9 cellular contexts compared by ENCODE assay signal in genomic region chr16:77307764-77308561, GRCh38.
DNase-seq lines count a peak whose midpoint lies in the region; ATAC-seq and TF ChIP-seq lines count a peak whose summit lies in the region.
"Had no signal": no experiment of that assay in that cellular context is flagged by ENCODE, and none has a peak within 500 bp of the region (broad histone marks: within the 10 kb centered on the region; RNA-seq: fewer than 3 reads in every experiment).

No MANE protein-coding gene starts in this region.

- H3K23ac ChIP-seq in mesendoderm (ENCODE audit: low read length) = no peak overlapping the region

- no peak overlapping the region for H2BK5ac ChIP-seq in mesendoderm (ENCODE audit: low read length)

- no peaks in the 10 kb centered on the region for H3K36me3 Mint-ChIP-seq in activated naive CD8-positive, alpha-beta T cell treated with anti-CD3 and anti-CD28 coated beads for 36 hours
- H3K36me3 Mint-ChIP-seq in CD4-positive, alpha-beta T cell (ENCODE audit: low read depth) = no peaks in the 10 kb centered on the region

- no peak overlapping the region for H4K5ac ChIP-seq in mesendoderm (ENCODE audit: low read length)

- intact Hi-C loops in body of pancreas (cut with DNase I) = no loop called here
- intact Hi-C loops in left colon (cut with DNase I, micrococcal nuclease) = no loop called here
- intact Hi-C loops in CD4-positive, alpha-beta T cell (cut with DNase I, micrococcal nuclease) = no loop called here

- POLR2A ChIA-PET in CD4-positive, alpha-beta T cell (lab: Charles Lee) = no interaction called here

- H2BK120ac ChIP-seq in mesendoderm (ENCODE audit: low read depth, low read length) = no peak overlapping the region

- no peaks in the 10 kb centered on the region for H3K79me2 ChIP-seq in mesendoderm (ENCODE audit: control insufficient read depth, insufficient read depth, low read length)

- no peak overlapping the region for H3K4ac ChIP-seq in mesendoderm (ENCODE audit: low read depth, low read length)

- TF ChIP-seq CTCF in body of pancreas (IDR thresholded peaks at IDR 0.05) = no peak
- TF ChIP-seq CTCF in CD4-positive, alpha-beta T cell (IDR thresholded peaks at IDR 0.05) = no peak

- H3K9me3 ChIP-seq in body of pancreas = no peaks in the 10 kb centered on the region
- no peaks in the 10 kb centered on the region for H3K9me3 ChIP-seq in CD4-positive, alpha-beta T cell (ENCODE audit: control insufficient read depth, low read length)

- H3K36me3 ChIP-seq in mesendoderm (ENCODE audit: control insufficient read depth, insufficient read depth, low read length) (no peaks in the 10 kb centered on the region), body of pancreas (replicated peaks in 1 of 2; ENCODE audit: insufficient read depth in 1 of 2, low read depth in 2 of 2) (no peaks in the 10 kb centered on the region)

- H3K4me1 ChIP-seq in mesendoderm (ENCODE audit: control insufficient read depth, low read depth, low read length) (no peaks in the 10 kb centered on the region), body of pancreas (no peaks in the 10 kb centered on the region)

- H3K4me2 ChIP-seq in mesendoderm (ENCODE audit: low read length) = no peak overlapping the region

- peaks cover 2% of the 10 kb centered on the region for H3K27me3 Mint-ChIP-seq in activated naive CD8-positive, alpha-beta T cell treated with anti-CD3 and anti-CD28 coated beads for 36 hours
- H3K27me3 Mint-ChIP-seq in CD4-positive, alpha-beta T cell = no peaks in the 10 kb centered on the region

- DNase-seq in Daoy (ENCODE audit: low read depth) (peak; percentile 80), HPDE6-E6E7 (ENCODE audit: extremely low spot score) (peak; percentile 84), mesendoderm (peak; percentile 11), body of pancreas (no peak), left colon (no peak), NCI-H1105 treated with DMSO at 0.1 percent for 48 hours (lab: John Stamatoyannopoulos, UW) (no peak)
- peak; percentile 8 for DNase-seq in activated naive CD8-positive, alpha-beta T cell treated with anti-CD3 and anti-CD28 coated beads for 36 hours
- DNase-seq in CD4-positive, alpha-beta T cell = no peak
- DNase-seq: anterior cingulate cortex had no signal

- no peak overlapping the region for H3K56ac ChIP-seq in mesendoderm (ENCODE audit: low read length)

- CTCF ChIA-PET in CD4-positive, alpha-beta T cell (lab: Charles Lee) = no interaction called here

- WGBS in mesendoderm (ENCODE audit: extremely low coverage, insufficient coverage, low lambda C conversion rate) = no CpG with 5 or more reads among the region's 4 CpGs
- 39 to 52% methylated on average over 4 of the region's 4 CpGs for WGBS in body of pancreas, 2 donors

- H3K27ac ChIP-seq in mesendoderm (ENCODE audit: low read depth, low read length) (no peak overlapping the region), body of pancreas (no peak overlapping the region)
- no peak overlapping the region for H3K27ac ChIP-seq in CD4-positive, alpha-beta T cell (ENCODE audit: low read depth, low read length)

- no peak overlapping the region for H3K4me3 Mint-ChIP-seq in activated naive CD8-positive, alpha-beta T cell treated with anti-CD3 and anti-CD28 coated beads for 36 hours
- H3K4me3 Mint-ChIP-seq in CD4-positive, alpha-beta T cell = no peak overlapping the region

- H3K4me3 ChIP-seq in mesendoderm (ENCODE audit: low read length) (no peak overlapping the region), body of pancreas (no peak overlapping the region)

- ATAC-seq in body of pancreas (no peak), left colon (no peak)
- ATAC-seq in CD4-positive, alpha-beta T cell (ENCODE audit: poor library complexity) = no peak

- H3K9me3 Mint-ChIP-seq in activated naive CD8-positive, alpha-beta T cell treated with anti-CD3 and anti-CD28 coated beads for 36 hours = no peaks in the 10 kb centered on the region
- H3K9me3 Mint-ChIP-seq in CD4-positive, alpha-beta T cell = no peaks in the 10 kb centered on the region

- no peak overlapping the region for H4K8ac ChIP-seq in mesendoderm (ENCODE audit: low read depth, low read length)

- TF ChIP-seq POLR2A in body of pancreas (IDR thresholded peaks at IDR 0.05) = no peak

- H3K79me1 ChIP-seq in mesendoderm (ENCODE audit: low read length) = no peaks in the 10 kb centered on the region

- H3K27ac Mint-ChIP-seq in activated naive CD8-positive, alpha-beta T cell treated with anti-CD3 and anti-CD28 coated beads for 36 hours = peak overlapping the region; percentile 44
- no peak overlapping the region for H3K27ac Mint-ChIP-seq in CD4-positive, alpha-beta T cell

- no peak overlapping the region for H3K18ac ChIP-seq in mesendoderm (ENCODE audit: low read length)

- no peak overlapping the region for H3K9ac ChIP-seq in mesendoderm (ENCODE audit: low read length)

- no peak overlapping the region for H2AK5ac ChIP-seq in mesendoderm (ENCODE audit: low read length)

- H3K27me3 ChIP-seq in mesendoderm (ENCODE audit: insufficient read depth, low read length, poor library complexity) (no peaks in the 10 kb centered on the region), body of pancreas (peaks cover 0 to 3% of the 10 kb centered on the region in 2 donors)
- H3K27me3 ChIP-seq in CD4-positive, alpha-beta T cell (ENCODE audit: control insufficient read depth, insufficient read depth, low read length) = no peaks in the 10 kb centered on the region

- H2BK15ac ChIP-seq in mesendoderm (replicated peaks; ENCODE audit: low read depth) = no peak overlapping the region

- peaks cover 10% of the 10 kb centered on the region for H3K4me1 Mint-ChIP-seq in activated naive CD8-positive, alpha-beta T cell treated with anti-CD3 and anti-CD28 coated beads for 36 hours
- H3K4me1 Mint-ChIP-seq in CD4-positive, alpha-beta T cell (ENCODE audit: low read depth) = no peaks in the 10 kb centered on the region

Comparison
In these comparisons a context has a peak if more than half of its experiments do, and no peak if none do; other contexts are left out.
1. DNase-seq: peak in Daoy (single experiment), HPDE6-E6E7 (single experiment), activated naive CD8-positive, alpha-beta T cell treated with anti-CD3 and anti-CD28 coated beads for 36 hours (single experiment) and mesendoderm (single experiment); none in body of pancreas (0 of 4), left colon (0 of 2), NCI-H1105 treated with DMSO at 0.1 percent for 48 hours (single experiment) and CD4-positive, alpha-beta T cell (0 of 10).